In genomic region chr19:49818691-49819331, GRCh38 we compare ENCODE assay signal across 1 cellular context.
TF ChIP-seq lines count a peak whose summit lies in the region.

No MANE protein-coding gene starts in this region.

TF ChIP-seq in K562, 482 proteins besides CTCF, POLR2A, EP300 and RAD21:
- TF ChIP-seq TEAD4 (IDR thresholded peaks at IDR 0.05; ENCODE audit: low read length) (0 out of 2 replicates have a peak, but pooled peaks have one; percentile 8), TEAD4 (CRISPR knock-in tag; IDR thresholded peaks at IDR 0.05; ENCODE audit: borderline replicate concordance) (no peak), CREM (IDR thresholded peaks at IDR 0.05; ENCODE audit: low read depth) (peak; percentile 4; the same call in 1 of the 2 replicates), PRDM10 (IDR thresholded peaks at IDR 0.05; ENCODE audit: partially characterized antibody) (peak; percentile 59), ZNF354B (CRISPR knock-in tag; IDR thresholded peaks at IDR 0.05) (no peak), SMARCA4 (IDR thresholded peaks at IDR 0.05) (no peak), RBFOX2 (IDR thresholded peaks at IDR 0.05; ENCODE audit: low read depth, low read length) (0 out of 2 replicates have a peak, but pooled peaks have one; percentile 7), KDM5B (IDR thresholded peaks at IDR 0.05; ENCODE audit: insufficient replicate concordance, low read depth, low read length) (peak; percentile 22), CXXC5 (CRISPR knock-in tag; IDR thresholded peaks at IDR 0.05) (no peak), ZFP36 (IDR thresholded peaks at IDR 0.05; ENCODE audit: low read depth, low read length, partially characterized antibody) (peak; percentile 59)
- TF ChIP-seq, protein P1, sequence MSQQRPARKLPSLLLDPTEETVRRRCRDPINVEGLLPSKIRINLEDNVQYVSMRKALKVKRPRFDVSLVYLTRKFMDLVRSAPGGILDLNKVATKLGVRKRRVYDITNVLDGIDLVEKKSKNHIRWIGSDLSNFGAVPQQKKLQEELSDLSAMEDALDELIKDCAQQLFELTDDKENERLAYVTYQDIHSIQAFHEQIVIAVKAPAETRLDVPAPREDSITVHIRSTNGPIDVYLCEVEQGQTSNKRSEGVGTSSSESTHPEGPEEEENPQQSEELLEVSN (IDR thresholded peaks at IDR 0.05; ENCODE audit: borderline replicate concordance in 1 of 2, extremely low read depth in 1 of 2, insufficient read depth in 1 of 2, insufficient read length in 1 of 2, low read depth in 1 of 2, low read length in 1 of 2, poor library complexity in 1 of 2, severe bottlenecking in 1 of 2), result peak in 1 of 2 experiments; percentile 50
- TF ChIP-seq, protein P2, sequence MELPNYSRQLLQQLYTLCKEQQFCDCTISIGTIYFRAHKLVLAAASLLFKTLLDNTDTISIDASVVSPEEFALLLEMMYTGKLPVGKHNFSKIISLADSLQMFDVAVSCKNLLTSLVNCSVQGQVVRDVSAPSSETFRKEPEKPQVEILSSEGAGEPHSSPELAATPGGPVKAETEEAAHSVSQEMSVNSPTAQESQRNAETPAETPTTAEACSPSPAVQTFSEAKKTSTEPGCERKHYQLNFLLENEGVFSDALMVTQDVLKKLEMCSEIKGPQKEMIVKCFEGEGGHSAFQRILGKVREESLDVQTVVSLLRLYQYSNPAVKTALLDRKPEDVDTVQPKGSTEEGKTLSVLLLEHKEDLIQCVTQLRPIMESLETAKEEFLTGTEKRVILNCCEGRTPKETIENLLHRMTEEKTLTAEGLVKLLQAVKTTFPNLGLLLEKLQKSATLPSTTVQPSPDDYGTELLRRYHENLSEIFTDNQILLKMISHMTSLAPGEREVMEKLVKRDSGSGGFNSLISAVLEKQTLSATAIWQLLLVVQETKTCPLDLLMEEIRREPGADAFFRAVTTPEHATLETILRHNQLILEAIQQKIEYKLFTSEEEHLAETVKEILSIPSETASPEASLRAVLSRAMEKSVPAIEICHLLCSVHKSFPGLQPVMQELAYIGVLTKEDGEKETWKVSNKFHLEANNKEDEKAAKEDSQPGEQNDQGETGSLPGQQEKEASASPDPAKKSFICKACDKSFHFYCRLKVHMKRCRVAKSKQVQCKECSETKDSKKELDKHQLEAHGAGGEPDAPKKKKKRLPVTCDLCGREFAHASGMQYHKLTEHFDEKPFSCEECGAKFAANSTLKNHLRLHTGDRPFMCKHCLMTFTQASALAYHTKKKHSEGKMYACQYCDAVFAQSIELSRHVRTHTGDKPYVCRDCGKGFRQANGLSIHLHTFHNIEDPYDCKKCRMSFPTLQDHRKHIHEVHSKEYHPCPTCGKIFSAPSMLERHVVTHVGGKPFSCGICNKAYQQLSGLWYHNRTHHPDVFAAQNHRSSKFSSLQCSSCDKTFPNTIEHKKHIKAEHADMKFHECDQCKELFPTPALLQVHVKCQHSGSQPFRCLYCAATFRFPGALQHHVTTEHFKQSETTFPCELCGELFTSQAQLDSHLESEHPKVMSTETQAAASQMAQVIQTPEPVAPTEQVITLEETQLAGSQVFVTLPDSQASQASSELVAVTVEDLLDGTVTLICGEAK (IDR thresholded peaks at IDR 0.05), result no peak
- TF ChIP-seq, protein P2 (CRISPR knock-in tag; IDR thresholded peaks at IDR 0.05), result no peak
